11 cellular contexts compared by ENCODE assay signal in the genomic region with DNA sequence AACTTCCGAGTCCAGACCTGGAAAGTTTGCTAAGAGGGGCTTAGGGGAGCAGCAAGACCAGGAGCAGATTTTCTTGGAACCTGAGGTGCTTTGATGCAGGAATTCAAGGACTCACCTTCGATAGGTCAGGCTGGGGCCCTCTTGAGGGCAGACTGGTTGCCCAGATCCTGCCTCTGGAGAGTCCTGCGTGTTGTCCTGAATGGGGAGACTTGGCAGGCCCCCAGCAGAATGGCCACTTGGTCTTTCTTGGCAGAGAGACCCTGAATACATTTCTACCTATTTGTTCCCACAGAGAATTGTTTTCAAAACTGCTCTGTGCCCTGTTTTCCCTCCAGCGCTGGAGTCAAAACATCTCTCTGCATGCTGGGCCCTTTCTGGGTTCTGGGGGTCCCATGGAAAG. TPM values are rescaled to one million over a fixed set of nuclear protein-coding genes. Genes with fewer than 3 reads are reported as not detected.
DNase-seq lines count a peak whose midpoint lies in the region; FAIRE-seq and TF ChIP-seq lines count a peak whose summit lies in the region.
"Had no signal": no experiment of that assay in that cellular context is flagged by ENCODE, and none has a peak within 500 bp of the region (broad histone marks: within the 10 kb centered on the region; RNA-seq: fewer than 3 reads in every experiment).

No MANE protein-coding gene starts in this region.

- peaks cover 49% of the 10 kb centered on the region for H3K36me3 Mint-ChIP-seq in activated CD4-positive, alpha-beta T cell treated with anti-CD3 and anti-CD28 coated beads, Interleukin-2, amount 10 ng/mL, durations not matched to agents 7 days and 5 days (ENCODE audit: low read depth)
- H3K36me3 Mint-ChIP-seq in activated CD4-positive, alpha-beta memory T cell treated with anti-CD3 and anti-CD28 coated beads, Interleukin-2, amount 10 ng/mL, durations not matched to agents 7 days and 5 days (ENCODE audit: low read depth): peaks cover 49% of the 10 kb centered on the region

- peaks cover 60% of the 10 kb centered on the region for H3K4me1 Mint-ChIP-seq in activated CD4-positive, alpha-beta T cell treated with anti-CD3 and anti-CD28 coated beads, Interleukin-2, amount 10 ng/mL, durations not matched to agents 7 days and 5 days
- H3K4me1 Mint-ChIP-seq in activated CD4-positive, alpha-beta memory T cell treated with anti-CD3 and anti-CD28 coated beads, Interleukin-2, amount 10 ng/mL, durations not matched to agents 7 days and 5 days: peaks cover 68% of the 10 kb centered on the region

- DNase-seq in activated CD4-positive, alpha-beta T cell treated with anti-CD3 and anti-CD28 coated beads, Interleukin-2, amount 10 ng/mL, durations not matched to agents 7 days and 5 days: no peak
- no peak for DNase-seq in activated CD4-positive, alpha-beta T cell treated with anti-CD3 and anti-CD28 coated beads, Interleukin-2, amount 50 U/mL, for 1 hour
- no peak for DNase-seq in activated CD4-positive, alpha-beta memory T cell treated with anti-CD3 and anti-CD28 coated beads, Interleukin-2, amount 10 ng/mL, durations not matched to agents 7 days and 5 days
- DNase-seq in keratinocyte (ENCODE audit: low read depth, low spot score) (no peak), testis (peak; percentile 40), GM20000 (ENCODE audit: low spot score) (no peak), cerebellar nuclear complex (lab: John Stamatoyannopoulos, UW) (no peak), GDM1 (lab: John Stamatoyannopoulos, UW) (no peak)
- DNase-seq: activated CD4-positive, alpha-beta T cell treated with anti-CD3 and anti-CD28 coated beads, Interleukin-2, amount 50 U/mL, for 48 hours; NCI-H1048 had no signal

- H3K4me1 ChIP-seq in keratinocyte (ENCODE audit: control insufficient read depth, extremely low read depth, insufficient read depth, low read length) (peaks cover 25% of the 10 kb centered on the region), testis (peaks cover 57% of the 10 kb centered on the region)

- dilution Hi-C loops in keratinocyte (cut with MboI; ENCODE audit: extremely low pct_ligation_motif_present, low sequenced_read_pairs): no loop called here

- no peak overlapping the region for H3K9ac ChIP-seq in keratinocyte (ENCODE audit: control insufficient read depth, extremely low read depth, insufficient read depth, low read length)

- no peak overlapping the region for H3K4me3 ChIP-seq in keratinocyte (ENCODE audit: control insufficient read depth in 2 of 3, extremely low read depth in 1 of 3, insufficient read depth in 2 of 3, low read depth in 1 of 3, low read length in 3 of 3)
- H3K4me3 ChIP-seq in testis: no peak overlapping the region
- H3K4me3 ChIP-seq: A549 had no signal

- H3K36me3 ChIP-seq in keratinocyte (ENCODE audit: control insufficient read depth in 2 of 2, extremely low read depth in 1 of 2, insufficient read depth in 2 of 2, low read length in 2 of 2) (peaks cover 1 to 16% of the 10 kb centered on the region in 2 experiments), testis (ENCODE audit: low read depth, missing control alignments) (no peaks in the 10 kb centered on the region)

- H3K27ac ChIP-seq in keratinocyte (ENCODE audit: control insufficient read depth, insufficient read depth, low read length) (no peak overlapping the region), testis (peak overlapping the region; percentile 3 to 99)
- H3K27ac ChIP-seq: A549 had no signal

- H3K9me3 Mint-ChIP-seq in activated CD4-positive, alpha-beta T cell treated with anti-CD3 and anti-CD28 coated beads, Interleukin-2, amount 10 ng/mL, durations not matched to agents 7 days and 5 days: no peaks in the 10 kb centered on the region
- no peaks in the 10 kb centered on the region for H3K9me3 Mint-ChIP-seq in activated CD4-positive, alpha-beta memory T cell treated with anti-CD3 and anti-CD28 coated beads, Interleukin-2, amount 10 ng/mL, durations not matched to agents 7 days and 5 days

- H2AFZ ChIP-seq in keratinocyte (ENCODE audit: control insufficient read depth, low read length): no peak overlapping the region

- H3K9me3 ChIP-seq in keratinocyte (ENCODE audit: control insufficient read depth, low read depth, low read length) (no peaks in the 10 kb centered on the region), testis (no peaks in the 10 kb centered on the region)
- H3K9me3 ChIP-seq: A549 had no signal

- H3K27me3 Mint-ChIP-seq in activated CD4-positive, alpha-beta T cell treated with anti-CD3 and anti-CD28 coated beads, Interleukin-2, amount 10 ng/mL, durations not matched to agents 7 days and 5 days: no peaks in the 10 kb centered on the region
- no peaks in the 10 kb centered on the region for H3K27me3 Mint-ChIP-seq in activated CD4-positive, alpha-beta memory T cell treated with anti-CD3 and anti-CD28 coated beads, Interleukin-2, amount 10 ng/mL, durations not matched to agents 7 days and 5 days

- no peak for TF ChIP-seq POLR2A in testis (IDR thresholded peaks at IDR 0.05)

- H3K4me3 Mint-ChIP-seq in activated CD4-positive, alpha-beta T cell treated with anti-CD3 and anti-CD28 coated beads, Interleukin-2, amount 10 ng/mL, durations not matched to agents 7 days and 5 days: peak overlapping the region; percentile 92
- peak overlapping the region; percentile 96 for H3K4me3 Mint-ChIP-seq in activated CD4-positive, alpha-beta memory T cell treated with anti-CD3 and anti-CD28 coated beads, Interleukin-2, amount 10 ng/mL, durations not matched to agents 7 days and 5 days

- CTCF ChIA-PET in activated CD4-positive, alpha-beta T cell treated with anti-CD3 and anti-CD28 coated beads, Interleukin-2, amount 10 ng/mL, durations not matched to agents 7 days and 5 days (lab: Charles Lee): no interaction called here
- CTCF ChIA-PET in activated CD4-positive, alpha-beta memory T cell treated with anti-CD3 and anti-CD28 coated beads, Interleukin-2, amount 10 ng/mL, durations not matched to agents 7 days and 5 days (lab: Charles Lee): interaction anchor here (0.7 to 1.0 kb wide), 3 partner anchors 12 to 158 kb away, joined by 3 read pairs; no protein-coding TSS in a partner anchor

- peaks cover 34% of the 10 kb centered on the region for H4K20me1 ChIP-seq in keratinocyte (ENCODE audit: control insufficient read depth, extremely low read depth, insufficient read depth, low read length)

- intact Hi-C loops in testis (cut with DNase I; ENCODE audit: low total_unique reads): no loop called here

- POLR2A ChIA-PET in activated CD4-positive, alpha-beta T cell treated with anti-CD3 and anti-CD28 coated beads, Interleukin-2, amount 10 ng/mL, durations not matched to agents 7 days and 5 days (lab: Charles Lee): no interaction called here
- POLR2A ChIA-PET in activated CD4-positive, alpha-beta memory T cell treated with anti-CD3 and anti-CD28 coated beads, Interleukin-2, amount 10 ng/mL, durations not matched to agents 7 days and 5 days (lab: Charles Lee): interaction anchor here (1.5 to 7.5 kb wide), 4 partner anchors 14 to 104 kb away, joined by 4 to 170 read pairs (median 92); no protein-coding TSS in a partner anchor

- peak overlapping the region; percentile 63 for H3K27ac Mint-ChIP-seq in activated CD4-positive, alpha-beta T cell treated with anti-CD3 and anti-CD28 coated beads, Interleukin-2, amount 10 ng/mL, durations not matched to agents 7 days and 5 days
- H3K27ac Mint-ChIP-seq in activated CD4-positive, alpha-beta memory T cell treated with anti-CD3 and anti-CD28 coated beads, Interleukin-2, amount 10 ng/mL, durations not matched to agents 7 days and 5 days: peak overlapping the region; percentile 96

- H3K4me2 ChIP-seq in keratinocyte (ENCODE audit: control insufficient read depth, extremely low read depth, insufficient read depth, low read depth, low read length): peak overlapping the region; percentile 6
- H3K4me2 ChIP-seq: A549 had no signal

- H3K27me3 ChIP-seq in keratinocyte (ENCODE audit: control insufficient read depth, extremely low read depth, insufficient read depth, low read length): no peaks in the 10 kb centered on the region
- H3K27me3 ChIP-seq in testis: no peaks in the 10 kb centered on the region

- no peak for FAIRE-seq in keratinocyte (lab: Jason Lieb, UNC)
- FAIRE-seq: A549 had no signal

- TF ChIP-seq CTCF in keratinocyte (optimal IDR thresholded peaks at IDR 0.05 in 1 of 3, IDR thresholded peaks at IDR 0.05 in 1 of 3, conservative IDR thresholded peaks at IDR 0.05 in 1 of 3; ENCODE audit: extremely low read depth in 1 of 3, insufficient read depth in 2 of 3, low read length in 3 of 3): no peak
- no peak for TF ChIP-seq CTCF in testis (IDR thresholded peaks at IDR 0.05)
- TF ChIP-seq CTCF in GM20000 (IDR thresholded peaks at IDR 0.05; ENCODE audit: extremely low read depth, missing control alignments): no peak

- peaks cover 72% of the 10 kb centered on the region for H3K79me2 ChIP-seq in keratinocyte (ENCODE audit: control insufficient read depth, insufficient read depth, low read length)

- WGBS in testis, 2 donors: 41 to 46% methylated on average over 4 of the region's 4 CpGs

- peaks cover 4% of the 10 kb centered on the region for H3K9me1 ChIP-seq in keratinocyte (ENCODE audit: control insufficient read depth, extremely low read depth, insufficient read depth, low read length)

RNA-seq across cellular contexts. Expression of a gene that starts 4.2 kb away (rescaled TPM):
- total RNA-seq in activated CD4-positive, alpha-beta T cell treated with anti-CD3 and anti-CD28 coated beads, Interleukin-2, amount 10 ng/mL, durations not matched to agents 7 days and 5 days: 100 to 1,000 TPM; 235 to 264 TPM
- 100 to 1,000 TPM; 199 TPM for total RNA-seq in activated CD4-positive, alpha-beta memory T cell treated with anti-CD3 and anti-CD28 coated beads, Interleukin-2, amount 10 ng/mL, durations not matched to agents 7 days and 5 days
- polyA plus RNA-seq in keratinocyte: 42.4 to 66.7 TPM (median 59.8 TPM) in 3 replicates
- 25.8 TPM for polyA plus RNA-seq in keratinocyte (2011; ENCODE audit: low read depth)
- 44.4 and 68.0 TPM in 2 replicates for polyA plus RNA-seq in keratinocyte (2011; cell fraction: cytosol; rRNA removed)
- polyA plus RNA-seq in keratinocyte (2011; cell fraction: nucleus; rRNA removed): 107 and 118 TPM in 2 replicates
- polyA plus RNA-seq in keratinocyte (2012; ENCODE audit: low replicate concordance): 58.5 and 59.0 TPM in 2 replicates
- 52.2 to 63.3 TPM (median 62.0 TPM) in 3 replicates for polyA minus RNA-seq in keratinocyte
- 49.5 TPM for polyA minus RNA-seq in keratinocyte (2011; cell fraction: cytosol; rRNA and poly(A)+ RNA removed)
- 45.8 and 58.6 TPM in 2 replicates for polyA minus RNA-seq in keratinocyte (2011; cell fraction: nucleus; rRNA and poly(A)+ RNA removed)
- 10 to 100 TPM; 41.9 to 61.7 TPM for total RNA-seq in testis
- 45.7 TPM for polyA plus RNA-seq in testis (ENCODE audit: insufficient read depth, low read depth, low replicate concordance)
